ENCODE assay signal across 8 cellular contexts in the genomic region with DNA sequence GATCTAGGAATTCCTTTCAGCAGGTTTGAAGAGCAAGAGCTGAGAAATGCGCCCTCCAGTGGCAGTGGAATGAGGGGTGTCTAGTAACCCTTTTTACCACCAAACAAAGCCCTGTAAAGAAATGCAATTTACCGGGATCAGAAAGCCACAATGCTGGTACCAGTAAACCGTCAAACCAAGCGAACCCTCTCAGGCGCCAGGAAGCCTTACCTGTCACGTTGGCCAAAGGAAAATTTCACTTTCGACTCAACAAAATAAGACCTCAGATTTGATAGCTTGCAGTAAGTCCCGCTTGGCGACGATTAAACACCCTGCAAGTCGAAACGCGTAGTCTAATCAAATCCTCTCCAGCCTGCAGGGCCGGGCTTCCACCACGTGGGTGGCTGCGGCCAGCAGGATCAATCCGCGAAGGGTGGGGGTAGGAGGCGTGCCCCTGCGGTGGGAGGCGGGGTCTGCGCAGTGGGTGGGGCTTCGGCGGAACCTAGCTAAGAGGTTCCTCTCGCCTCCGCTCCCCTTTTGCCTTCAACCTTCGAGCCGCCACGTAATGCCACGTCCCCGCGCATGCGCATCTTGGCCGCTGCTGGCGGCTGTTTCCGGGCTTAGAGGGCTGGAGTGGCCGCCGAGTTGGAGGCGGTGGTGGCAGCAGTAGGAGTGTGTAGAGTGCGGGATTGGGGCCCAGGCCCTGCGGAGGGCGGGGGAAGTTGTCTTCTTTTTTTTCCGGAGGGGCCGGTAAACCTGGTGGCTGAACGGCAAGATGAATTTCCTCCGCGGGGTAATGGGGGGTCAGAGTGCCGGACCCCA. TPM values are rescaled to one million over a fixed set of nuclear protein-coding genes. Genes with fewer than 3 reads are reported as not detected.
DNase-seq lines count a peak whose midpoint lies in the region; ATAC-seq, FAIRE-seq and TF ChIP-seq lines count a peak whose summit lies in the region.

TSS of gene USO1 (plus strand) at position 512 of the 801 bp plus-strand sequence. CDS start at position 755, 243 bp downstream.

- H3K4me3 ChIP-seq in Karpas-422 (ENCODE audit: low read length) (peak within 1 kb of the TSS; percentile 82), esophagus muscularis mucosa (peak within 1 kb of the TSS; percentile 83 to 97 (median 90))

- H3K9me3 Mint-ChIP-seq in activated T-cell treated with anti-CD3 and anti-CD28 coated beads, Interleukin-2, amount 50 U/mL, for 72 hours = no peaks in the 10 kb centered on the region

- peaks cover 47% of the 10 kb centered on the region for H3K79me2 ChIP-seq in Karpas-422 (ENCODE audit: low read length)

- H3K4me3 Mint-ChIP-seq in activated T-cell treated with anti-CD3 and anti-CD28 coated beads, Interleukin-2, amount 50 U/mL, for 72 hours = peak within 1 kb of the TSS; percentile 78 to 99

- H3K27ac ChIP-seq in Karpas-422 (ENCODE audit: low read length) = peak within 1 kb of the TSS; percentile 68
- peak within 1 kb of the TSS; percentile 93 to 99 (median 98) for H3K27ac ChIP-seq in esophagus muscularis mucosa (replicated peaks in 1 of 4)

- H2AFZ ChIP-seq in Karpas-422 (ENCODE audit: low read length) = peak within 1 kb of the TSS; percentile 73

- H3K9me2 ChIP-seq in Karpas-422 (replicated peaks; ENCODE audit: insufficient read depth, low read length) = no peaks in the 10 kb centered on the region

- H4K20me1 ChIP-seq in Karpas-422 (ENCODE audit: insufficient read depth, low read depth, low read length) = 0 out of 2 replicates have a peak, but pooled peaks cover 3% of the 10 kb centered on the region

- peaks cover 7 to 9% of the 10 kb centered on the region in 2 donors for H3K36me3 Mint-ChIP-seq in activated T-cell treated with anti-CD3 and anti-CD28 coated beads, Interleukin-2, amount 50 U/mL, for 72 hours (ENCODE audit: insufficient read depth in 2 of 2)

- intact Hi-C loops in esophagus muscularis mucosa (cut with DNase I) = loop anchor here (2.0 kb wide), 1 partner anchor 51 kb away; the partner anchor contains the start of gene G3BP2

- no peaks in the 10 kb centered on the region for H3K27me3 Mint-ChIP-seq in activated T-cell treated with anti-CD3 and anti-CD28 coated beads, Interleukin-2, amount 50 U/mL, for 72 hours (ENCODE audit: low read depth)

- peak; percentile 83 for TF ChIP-seq POLR2A in esophagus muscularis mucosa (IDR thresholded peaks at IDR 0.05; ENCODE audit: low read depth)

- H3K4me1 ChIP-seq in Karpas-422 (ENCODE audit: low read length) = peaks cover 44% of the 10 kb centered on the region
- peaks cover 42 to 61% (median 53%) of the 10 kb centered on the region in 4 donors for H3K4me1 ChIP-seq in esophagus muscularis mucosa

- WGBS in esophagus muscularis mucosa = 0% methylated on average over 19 of the region's 48 CpGs

- H3K27me3 ChIP-seq in Karpas-422 (ENCODE audit: low read length) = no peaks in the 10 kb centered on the region
- H3K27me3 ChIP-seq in esophagus muscularis mucosa = no peaks in the 10 kb centered on the region

- DNase-seq in EH (ENCODE audit: low read depth) (peak; percentile 98), Karpas-422 (peak; percentile 100), RCC 7860 (ENCODE audit: low spot score) (peak; percentile 95), esophagus muscularis mucosa (ENCODE audit: extremely low spot score) (peak; percentile 100), myocyte (ENCODE audit: low read depth) (peak; percentile 99)
- peak; percentile 99 to 100 for DNase-seq in activated T-cell treated with anti-CD3 and anti-CD28 coated beads, Interleukin-2, amount 50 U/mL, for 72 hours
- peak; percentile 98 to 99 for DNase-seq in stimulated activated CD8-positive, alpha-beta memory T cell treated with anti-CD3 and anti-CD28 coated beads, Interleukin-7, amount 100 ng/mL, for 48 hours (ENCODE audit: extremely low read depth in 1 of 2, low read depth in 1 of 2)

- H3K27ac Mint-ChIP-seq in activated T-cell treated with anti-CD3 and anti-CD28 coated beads, Interleukin-2, amount 50 U/mL, for 72 hours = peak within 1 kb of the TSS; percentile 98

- H3K9ac ChIP-seq in Karpas-422 (ENCODE audit: low read length) = peak within 1 kb of the TSS; percentile 85

- H3K4me2 ChIP-seq in Karpas-422 (ENCODE audit: low read depth, low read length, poor library complexity, severe bottlenecking) = peak within 1 kb of the TSS; percentile 79

- peak; percentile 68 to 72 (median 71) for TF ChIP-seq CTCF in esophagus muscularis mucosa (IDR thresholded peaks at IDR 0.05)

- TF ChIP-seq EP300 in esophagus muscularis mucosa (IDR thresholded peaks at IDR 0.05) = no peak

- peak; percentile 84 for FAIRE-seq in RCC 7860 (lab: Jason Lieb, UNC)

- H3K9me3 ChIP-seq in Karpas-422 (ENCODE audit: low read length) = no peaks in the 10 kb centered on the region
- H3K9me3 ChIP-seq in esophagus muscularis mucosa = no peaks in the 10 kb centered on the region

- H3K4me1 Mint-ChIP-seq in activated T-cell treated with anti-CD3 and anti-CD28 coated beads, Interleukin-2, amount 50 U/mL, for 72 hours (ENCODE audit: low read depth) = peaks cover 59% of the 10 kb centered on the region

- no peaks in the 10 kb centered on the region for H3K36me3 ChIP-seq in Karpas-422 (ENCODE audit: insufficient read depth, low read length)
- no peaks in the 10 kb centered on the region for H3K36me3 ChIP-seq in esophagus muscularis mucosa

- peak; percentile 89 for ATAC-seq in GM21825 (IDR thresholded peaks at IDR 0.05; ENCODE audit: unreplicated experiment)
- ATAC-seq in activated T-cell treated with anti-CD3 and anti-CD28 coated beads, Interleukin-2, amount 50 U/mL, for 72 hours (replicated peaks in 1 of 2) = peak; percentile 90 to 92

RNA-seq across cellular contexts. Expression of gene USO1, which starts in this region (rescaled TPM):
- total RNA-seq in Karpas-422 (2014; rRNA removed; shearing (Covaris generic); ENCODE audit: low replicate concordance) = 20.2 and 26.2 TPM in 2 replicates
- 10 to 100 TPM; 42.0 to 51.7 TPM for total RNA-seq in activated T-cell treated with anti-CD3 and anti-CD28 coated beads, Interleukin-2, amount 50 U/mL, for 72 hours
- total RNA-seq in esophagus muscularis mucosa (100 to 1,000 TPM in 1 of 4 donors, 10 to 100 TPM in 3; 61.0 to 103 (median 74.4) TPM), myocyte (170 and 199 TPM in 2 replicates)
- 39.2 TPM for polyA plus RNA-seq in myocyte (2012)

Comparison
In these comparisons a context has a peak if more than half of its experiments do, and no peak if none do; other contexts are left out.
1. Peak in every context shown above with its lines: DNase-seq, ATAC-seq, H3K4me3 ChIP-seq and H3K27ac ChIP-seq.